18 cellular contexts compared by ENCODE assay signal in the genomic region with DNA sequence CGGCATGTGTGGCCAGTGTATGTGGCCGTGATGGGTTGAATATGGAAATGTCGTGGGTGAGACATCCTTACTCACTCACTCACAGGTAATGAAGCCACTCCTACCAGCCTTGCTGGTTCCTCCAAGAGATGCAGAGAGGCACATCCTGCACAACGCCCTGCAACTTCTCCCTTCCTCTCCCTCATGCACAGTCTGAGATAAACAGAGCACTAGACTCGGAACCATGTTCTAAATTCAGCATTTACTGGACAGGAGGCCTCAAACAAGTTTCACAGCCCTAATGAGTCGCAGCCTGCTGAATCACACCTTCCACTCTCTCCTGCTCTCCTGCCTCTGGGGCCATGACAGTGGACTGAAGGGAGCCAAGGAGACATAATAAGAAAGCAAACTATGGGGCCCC.
DNase-seq lines count a peak whose midpoint lies in the region; ATAC-seq lines count a peak whose summit lies in the region.
"Had no signal": no experiment of that assay in that cellular context is flagged by ENCODE, and none has a peak within 500 bp of the region (broad histone marks: within the 10 kb centered on the region; RNA-seq: fewer than 3 reads in every experiment).

No MANE protein-coding gene starts in this region.

- no peak overlapping the region for H3K4me3 Mint-ChIP-seq in activated T-cell treated with anti-CD3 and anti-CD28 coated beads, Interleukin-2, amount 50 U/mL, for 24 hours
- no peak overlapping the region for H3K4me3 Mint-ChIP-seq in activated T-helper 2 cell treated with anti-CD3 and anti-CD28 coated beads, Interferon-gamma antibody, Interleukin-2, Interleukin-4, amounts not matched to agents 10 μg/mL and 5 μg/mL and 100 μg/mL, durations not matched to agents 14 hours and 24 hours and 36 hours (ENCODE audit: low read depth)
- H3K4me3 Mint-ChIP-seq in stimulated activated memory B cell treated with anti-CD40 and anti-IgM and Interleukin-4, amounts not matched to agents 10 μg/mL and 1 μg/mL and 100 μg/mL, for 72 hours, result no peak overlapping the region
- H3K4me3 Mint-ChIP-seq: T-helper 17 cell had no signal

- ATAC-seq in HG02798 (IDR thresholded peaks at IDR 0.05; ENCODE audit: poor library complexity, unreplicated experiment) (peak; percentile 68), HG03439 (IDR thresholded peaks at IDR 0.05; ENCODE audit: unreplicated experiment) (no peak)
- ATAC-seq in stimulated activated memory B cell treated with anti-CD40 and anti-IgM and Interleukin-4, amounts not matched to agents 10 μg/mL and 1 μg/mL and 100 μg/mL, for 72 hours, result peak; percentile 12
- ATAC-seq: heart right ventricle, left cardiac atrium, sciatic nerve, T-helper 17 cell had no signal

- intact Hi-C loops in activated T-helper 2 cell treated with anti-CD3 and anti-CD28 coated beads, Interferon-gamma antibody, Interleukin-2, Interleukin-4, amounts not matched to agents 10 μg/mL and 5 μg/mL and 100 μg/mL, durations not matched to agents 14 hours and 24 hours and 36 hours (cut with micrococcal nuclease), result loop anchor here (1.0 to 2.0 kb wide), 2 partner anchors 29 to 83 kb away; no protein-coding TSS in a partner anchor

- H3K27me3 Mint-ChIP-seq in activated T-cell treated with anti-CD3 and anti-CD28 coated beads, Interleukin-2, amount 50 U/mL, for 24 hours, result peaks cover 7% of the 10 kb centered on the region
- peaks cover 2% of the 10 kb centered on the region for H3K27me3 Mint-ChIP-seq in activated T-helper 2 cell treated with anti-CD3 and anti-CD28 coated beads, Interferon-gamma antibody, Interleukin-2, Interleukin-4, amounts not matched to agents 10 μg/mL and 5 μg/mL and 100 μg/mL, durations not matched to agents 14 hours and 24 hours and 36 hours (ENCODE audit: low read depth)
- H3K27me3 Mint-ChIP-seq in stimulated activated memory B cell treated with anti-CD40 and anti-IgM and Interleukin-4, amounts not matched to agents 10 μg/mL and 1 μg/mL and 100 μg/mL, for 72 hours, result peaks cover 32% of the 10 kb centered on the region
- H3K27me3 Mint-ChIP-seq: T-helper 17 cell had no signal

- peaks cover 13% of the 10 kb centered on the region for H3K9me3 Mint-ChIP-seq in activated T-cell treated with anti-CD3 and anti-CD28 coated beads, Interleukin-2, amount 50 U/mL, for 24 hours
- peaks cover 11% of the 10 kb centered on the region for H3K9me3 Mint-ChIP-seq in activated T-helper 2 cell treated with anti-CD3 and anti-CD28 coated beads, Interferon-gamma antibody, Interleukin-2, Interleukin-4, amounts not matched to agents 10 μg/mL and 5 μg/mL and 100 μg/mL, durations not matched to agents 14 hours and 24 hours and 36 hours
- peaks cover 9% of the 10 kb centered on the region for H3K9me3 Mint-ChIP-seq in stimulated activated memory B cell treated with anti-CD40 and anti-IgM and Interleukin-4, amounts not matched to agents 10 μg/mL and 1 μg/mL and 100 μg/mL, for 72 hours

- no peak overlapping the region for H3K27ac Mint-ChIP-seq in activated T-cell treated with anti-CD3 and anti-CD28 coated beads, Interleukin-2, amount 50 U/mL, for 24 hours
- H3K27ac Mint-ChIP-seq in activated T-helper 2 cell treated with anti-CD3 and anti-CD28 coated beads, Interferon-gamma antibody, Interleukin-2, Interleukin-4, amounts not matched to agents 10 μg/mL and 5 μg/mL and 100 μg/mL, durations not matched to agents 14 hours and 24 hours and 36 hours, result peak overlapping the region; percentile 23
- H3K27ac Mint-ChIP-seq in stimulated activated memory B cell treated with anti-CD40 and anti-IgM and Interleukin-4, amounts not matched to agents 10 μg/mL and 1 μg/mL and 100 μg/mL, for 72 hours, result no peak overlapping the region
- H3K27ac Mint-ChIP-seq: T-helper 17 cell had no signal

- no peaks in the 10 kb centered on the region for H3K36me3 Mint-ChIP-seq in activated T-cell treated with anti-CD3 and anti-CD28 coated beads, Interleukin-2, amount 50 U/mL, for 24 hours (ENCODE audit: low read depth)
- peaks cover 2% of the 10 kb centered on the region for H3K36me3 Mint-ChIP-seq in activated T-helper 2 cell treated with anti-CD3 and anti-CD28 coated beads, Interferon-gamma antibody, Interleukin-2, Interleukin-4, amounts not matched to agents 10 μg/mL and 5 μg/mL and 100 μg/mL, durations not matched to agents 14 hours and 24 hours and 36 hours (ENCODE audit: low read depth)
- no peaks in the 10 kb centered on the region for H3K36me3 Mint-ChIP-seq in stimulated activated memory B cell treated with anti-CD40 and anti-IgM and Interleukin-4, amounts not matched to agents 10 μg/mL and 1 μg/mL and 100 μg/mL, for 72 hours

- DNase-seq in activated T-cell treated with anti-CD3 and anti-CD28 coated beads, Interleukin-2, amount 50 U/mL, for 48 hours, result peak; percentile 29 to 40
- no peak for DNase-seq in activated T-cell treated with anti-CD3 and anti-CD28 coated beads, Interleukin-2, amount 50 U/mL, for 24 hours
- no peak for DNase-seq in activated T-helper 2 cell treated with anti-CD3 and anti-CD28 coated beads, Interferon-gamma antibody, Interleukin-2, Interleukin-4, amounts not matched to agents 10 μg/mL and 5 μg/mL and 100 μg/mL, durations not matched to agents 14 hours and 24 hours and 36 hours (ENCODE audit: low spot score)
- DNase-seq in ureter (ENCODE audit: low spot score), result no peak
- DNase-seq: activated CD4-positive, alpha-beta T cell treated with anti-CD3 and anti-CD28 coated beads, Interleukin-2, amount 50 U/mL, for 48 hours; C1 segment of cervical spinal cord; cerebellar nuclear complex; heart right ventricle; left cardiac atrium; mesenchymal stem cell; NCI-H1092 treated with DMSO at 0.1 percent for 48 hours; NCI-H187 treated with DMSO at 0.1 percent for 48 hours; NCI-H69; T-helper 17 cell had no signal

- peaks cover 10% of the 10 kb centered on the region for H3K4me1 Mint-ChIP-seq in activated T-cell treated with anti-CD3 and anti-CD28 coated beads, Interleukin-2, amount 50 U/mL, for 24 hours (ENCODE audit: low read depth)
- peaks cover 20% of the 10 kb centered on the region for H3K4me1 Mint-ChIP-seq in activated T-helper 2 cell treated with anti-CD3 and anti-CD28 coated beads, Interferon-gamma antibody, Interleukin-2, Interleukin-4, amounts not matched to agents 10 μg/mL and 5 μg/mL and 100 μg/mL, durations not matched to agents 14 hours and 24 hours and 36 hours (ENCODE audit: low read depth)
- H3K4me1 Mint-ChIP-seq in stimulated activated memory B cell treated with anti-CD40 and anti-IgM and Interleukin-4, amounts not matched to agents 10 μg/mL and 1 μg/mL and 100 μg/mL, for 72 hours, result no peaks in the 10 kb centered on the region
- H3K4me1 Mint-ChIP-seq: T-helper 17 cell had no signal

Comparison
In these comparisons a context has a peak if more than half of its experiments do, and no peak if none do; other contexts are left out.
1. DNase-seq: peak in activated T-cell treated with anti-CD3 and anti-CD28 coated beads, Interleukin-2, amount 50 U/mL, for 48 hours (2 of 2); none in activated T-cell treated with anti-CD3 and anti-CD28 coated beads, Interleukin-2, amount 50 U/mL, for 24 hours (single experiment), activated T-helper 2 cell treated with anti-CD3 and anti-CD28 coated beads, Interferon-gamma antibody, Interleukin-2, Interleukin-4, amounts not matched to agents 10 μg/mL and 5 μg/mL and 100 μg/mL, durations not matched to agents 14 hours and 24 hours and 36 hours (single experiment) and ureter (single experiment).